ENCODE assay signal across 14 cellular contexts in the genomic region with DNA sequence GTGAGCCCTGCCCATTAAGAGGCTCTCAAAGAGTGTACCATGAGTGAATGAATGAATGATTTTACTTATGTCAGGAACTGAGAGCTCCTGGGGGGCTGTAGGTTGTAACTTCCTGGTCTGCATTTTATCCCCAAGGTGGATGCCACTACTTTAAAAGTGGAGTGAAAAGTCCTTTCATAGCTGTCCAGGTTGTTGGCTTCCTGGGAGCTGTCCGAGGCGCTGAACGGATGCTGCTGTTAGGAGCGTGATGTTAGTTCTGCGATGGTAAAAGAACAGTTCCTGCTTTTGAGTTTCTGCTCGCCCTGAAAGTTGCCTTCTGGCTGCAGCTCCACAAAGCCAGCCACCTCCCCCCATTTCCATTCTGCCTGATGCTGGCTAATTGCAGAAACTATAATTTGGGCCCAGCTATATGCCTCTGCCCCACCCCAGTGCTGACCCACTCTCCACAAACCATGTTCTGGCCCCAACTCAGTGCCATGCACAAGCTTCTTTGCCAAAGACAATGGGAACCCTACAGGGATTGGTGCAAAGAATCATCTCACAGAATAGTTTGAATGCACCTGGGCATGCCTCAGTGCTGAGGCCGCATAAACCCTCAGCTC.
DNase-seq lines count a peak whose midpoint lies in the region; ATAC-seq and TF ChIP-seq lines count a peak whose summit lies in the region.
"Had no signal": no experiment of that assay in that cellular context is flagged by ENCODE, and none has a peak within 500 bp of the region (broad histone marks: within the 10 kb centered on the region; RNA-seq: fewer than 3 reads in every experiment).

No MANE protein-coding gene starts in this region.

- CTCF ChIA-PET in mammary epithelial cell (lab: Charles Lee; ENCODE audit: low non-redundant PET) = no interaction called here
- CTCF ChIA-PET in MCF 10A (lab: Yijun Ruan, JAX) = interaction anchor here (0.6 to 1.1 kb wide), 2 partner anchors 9 to 14 kb away, joined by 3 read pairs; no protein-coding TSS in a partner anchor
- CTCF ChIA-PET in PC-9 (lab: Charles Lee) = no interaction called here

- H3K27ac Mint-ChIP-seq in MCF 10A (ENCODE audit: low read depth, unreplicated experiment) = no peak overlapping the region
- H3K27ac Mint-ChIP-seq: activated naive CD8-positive, alpha-beta T cell treated with anti-CD3 and anti-CD28 coated beads, Interleukin-2, amount 10 ng/mL, durations not matched to agents 7 days and 5 days had no signal

- H3K79me2 ChIP-seq in mammary epithelial cell (ENCODE audit: insufficient read depth, low read length) (no peaks in the 10 kb centered on the region), PC-9 (ENCODE audit: low read depth) (no peaks in the 10 kb centered on the region)

- WGBS in mammary epithelial cell (ENCODE audit: low coverage, missing lambda C conversion rate) = 58% methylated on average over 4 of the region's 7 CpGs
- 45% methylated on average over 7 of the region's 7 CpGs for WGBS in right cardiac atrium

- no peaks in the 10 kb centered on the region for H3F3A ChIP-seq in PC-9 (ENCODE audit: insufficient read depth, low read depth)

- no peaks in the 10 kb centered on the region for H3K9me2 ChIP-seq in PC-9 (ENCODE audit: insufficient read depth)

- H3K27ac ChIP-seq in mammary epithelial cell (ENCODE audit: insufficient read depth, low read depth, low read length) (no peak overlapping the region), right cardiac atrium (ENCODE audit: low read length) (no peak overlapping the region), PC-9 (no peak overlapping the region)
- H3K27ac ChIP-seq: stomach, WERI-Rb-1 had no signal

- no peak overlapping the region for H3K4me3 ChIP-seq in mammary epithelial cell (replicated peaks in 1 of 3; ENCODE audit: insufficient read depth in 1 of 3, low read depth in 2 of 3, low read length in 3 of 3)
- no peak overlapping the region for H3K4me3 ChIP-seq in right cardiac atrium (ENCODE audit: low read length)
- H3K4me3 ChIP-seq in PC-9 = no peak overlapping the region
- H3K4me3 ChIP-seq: stomach had no signal

- BruUV-seq in mammary epithelial cell (replicated peaks; lab: Mats Ljungman, UMichigan) (no TSS peak), MCF 10A (replicated peaks; lab: Mats Ljungman, UMichigan) (no TSS peak), PC-9 (replicated peaks; lab: Mats Ljungman, UMichigan) (no TSS peak)

- H3K36me3 Mint-ChIP-seq in MCF 10A (ENCODE audit: insufficient read depth, unreplicated experiment) = no peaks in the 10 kb centered on the region
- H3K36me3 Mint-ChIP-seq: activated naive CD8-positive, alpha-beta T cell treated with anti-CD3 and anti-CD28 coated beads, Interleukin-2, amount 10 ng/mL, durations not matched to agents 7 days and 5 days; CD14-positive monocyte had no signal

- H2AFZ ChIP-seq in mammary epithelial cell (ENCODE audit: low read depth, low read length) (no peak overlapping the region), PC-9 (no peak overlapping the region)

- no peaks in the 10 kb centered on the region for H3K9me3 Mint-ChIP-seq in MCF 10A (ENCODE audit: unreplicated experiment)

- TF ChIP-seq CTCF in mammary epithelial cell (conservative IDR thresholded peaks at IDR 0.05 in 1 of 2, IDR thresholded peaks at IDR 0.05 in 1 of 2; ENCODE audit: extremely low read depth in 1 of 2, insufficient read depth in 1 of 2, low read depth in 1 of 2, low read length in 2 of 2) (no peak), MCF 10A (IDR thresholded peaks at IDR 0.05; ENCODE audit: unreplicated experiment) (no peak), PC-9 (conservative IDR thresholded peaks at IDR 0.05) (no peak)

- H3K9me3 ChIP-seq in mammary epithelial cell (replicated peaks; ENCODE audit: insufficient read depth, low read length) = no peaks in the 10 kb centered on the region
- H3K9me3 ChIP-seq in right cardiac atrium (ENCODE audit: control insufficient read depth, low read length) = no peaks in the 10 kb centered on the region
- H3K9me3 ChIP-seq in PC-9 (ENCODE audit: insufficient read depth, low read depth) = no peaks in the 10 kb centered on the region

- dilution Hi-C loops in mammary epithelial cell (cut with HindIII; ENCODE audit: low sequenced_read_pairs) = no loop called here

- no peak overlapping the region for H3K4me2 ChIP-seq in mammary epithelial cell (ENCODE audit: insufficient read depth, low read depth, low read length)
- no peak overlapping the region for H3K4me2 ChIP-seq in PC-9

- H3K36me3 ChIP-seq in mammary epithelial cell (ENCODE audit: insufficient read depth, low read length) (no peaks in the 10 kb centered on the region), PC-9 (ENCODE audit: low read depth) (no peaks in the 10 kb centered on the region)
- H3K36me3 ChIP-seq: stomach, WERI-Rb-1 had no signal

- POLR2A ChIA-PET in MCF 10A (lab: Yijun Ruan, JAX) = no interaction called here
- POLR2A ChIA-PET in PC-9 (lab: Charles Lee; ENCODE audit: unreplicated experiment) = no interaction called here

- ATAC-seq in right cardiac atrium = no peak
- no peak for ATAC-seq in HG02840 (IDR thresholded peaks at IDR 0.05; ENCODE audit: low FRiP score, unreplicated experiment)

- intact Hi-C loops in mammary epithelial cell (cut with micrococcal nuclease) (no loop called here), MCF 10A (cut with micrococcal nuclease) (no loop called here), right cardiac atrium (cut with DNase I) (no loop called here), PC-9 (cut with micrococcal nuclease; ENCODE audit: unreplicated experiment) (no loop called here)

- H3K27me3 ChIP-seq in mammary epithelial cell (ENCODE audit: insufficient read depth, low read length) (no peaks in the 10 kb centered on the region), right cardiac atrium (ENCODE audit: control insufficient read depth, insufficient read depth) (peaks cover 2% of the 10 kb centered on the region), PC-9 (ENCODE audit: insufficient read depth, low read depth) (peaks cover 7% of the 10 kb centered on the region; the same call in 1 of the 2 replicates)

- H3K4me3 Mint-ChIP-seq in MCF 10A (ENCODE audit: unreplicated experiment) = no peak overlapping the region
- H3K4me3 Mint-ChIP-seq: activated naive CD8-positive, alpha-beta T cell treated with anti-CD3 and anti-CD28 coated beads, Interleukin-2, amount 10 ng/mL, durations not matched to agents 7 days and 5 days; CD14-positive monocyte had no signal

- in situ Hi-C loops in mammary epithelial cell (cut with MboI; ENCODE audit: low sequenced_read_pairs in 2 of 2) = no loop called here

- no peak overlapping the region for H3K9ac ChIP-seq in mammary epithelial cell (ENCODE audit: insufficient read depth, low read length)

- H4K20me1 ChIP-seq in mammary epithelial cell (ENCODE audit: insufficient read depth, low read length) (no peaks in the 10 kb centered on the region), PC-9 (ENCODE audit: insufficient read depth) (no peaks in the 10 kb centered on the region)

- DNase-seq in mammary epithelial cell (peak; percentile 18), MCF 10A (ENCODE audit: unreplicated experiment) (no peak), NCI-H1048 (lab: John Stamatoyannopoulos, UW) (peak; percentile 12), right cardiac atrium (peak; percentile 25 to 83 (median 69)), NCI-H345 (lab: John Stamatoyannopoulos, UW) (no peak), PC-9 (no peak)
- peak; percentile 4 to 13 for DNase-seq in stimulated activated CD8-positive, alpha-beta memory T cell treated with anti-CD3 and anti-CD28 coated beads, Interleukin-2, amount 100 ng/mL, for 48 hours (ENCODE audit: low read depth in 2 of 2)
- DNase-seq: activated naive CD8-positive, alpha-beta T cell treated with anti-CD3 and anti-CD28 coated beads, Interleukin-2, amount 10 ng/mL, durations not matched to agents 7 days and 5 days; NCI-H1694 treated with DMSO at 0.1 percent for 48 hours; OCI-M1; stomach; WERI-Rb-1 had no signal

- peaks cover 73% of the 10 kb centered on the region for H3K27me3 Mint-ChIP-seq in MCF 10A (ENCODE audit: insufficient read depth, unreplicated experiment)

- no peaks in the 10 kb centered on the region for H3K4me1 Mint-ChIP-seq in MCF 10A (ENCODE audit: insufficient read depth, unreplicated experiment)
- H3K4me1 Mint-ChIP-seq: activated naive CD8-positive, alpha-beta T cell treated with anti-CD3 and anti-CD28 coated beads, Interleukin-2, amount 10 ng/mL, durations not matched to agents 7 days and 5 days; CD14-positive monocyte had no signal

- no peaks in the 10 kb centered on the region for H3K4me1 ChIP-seq in mammary epithelial cell (ENCODE audit: insufficient read depth, low read length)
- H3K4me1 ChIP-seq in right cardiac atrium (ENCODE audit: control insufficient read depth, insufficient read depth, low read length) = no peaks in the 10 kb centered on the region
- no peaks in the 10 kb centered on the region for H3K4me1 ChIP-seq in PC-9 (replicated peaks; ENCODE audit: insufficient read depth)
- H3K4me1 ChIP-seq: stomach had no signal

Comparison
In these comparisons a context has a peak if more than half of its experiments do, and no peak if none do; other contexts are left out.
1. DNase-seq: peak in mammary epithelial cell (single experiment), NCI-H1048 (single experiment), right cardiac atrium (3 of 3) and stimulated activated CD8-positive, alpha-beta memory T cell treated with anti-CD3 and anti-CD28 coated beads, Interleukin-2, amount 100 ng/mL, for 48 hours (2 of 2); none in MCF 10A (single experiment), NCI-H345 (single experiment) and PC-9 (0 of 2).